7 cellular contexts compared by ENCODE assay signal in the genomic region with DNA sequence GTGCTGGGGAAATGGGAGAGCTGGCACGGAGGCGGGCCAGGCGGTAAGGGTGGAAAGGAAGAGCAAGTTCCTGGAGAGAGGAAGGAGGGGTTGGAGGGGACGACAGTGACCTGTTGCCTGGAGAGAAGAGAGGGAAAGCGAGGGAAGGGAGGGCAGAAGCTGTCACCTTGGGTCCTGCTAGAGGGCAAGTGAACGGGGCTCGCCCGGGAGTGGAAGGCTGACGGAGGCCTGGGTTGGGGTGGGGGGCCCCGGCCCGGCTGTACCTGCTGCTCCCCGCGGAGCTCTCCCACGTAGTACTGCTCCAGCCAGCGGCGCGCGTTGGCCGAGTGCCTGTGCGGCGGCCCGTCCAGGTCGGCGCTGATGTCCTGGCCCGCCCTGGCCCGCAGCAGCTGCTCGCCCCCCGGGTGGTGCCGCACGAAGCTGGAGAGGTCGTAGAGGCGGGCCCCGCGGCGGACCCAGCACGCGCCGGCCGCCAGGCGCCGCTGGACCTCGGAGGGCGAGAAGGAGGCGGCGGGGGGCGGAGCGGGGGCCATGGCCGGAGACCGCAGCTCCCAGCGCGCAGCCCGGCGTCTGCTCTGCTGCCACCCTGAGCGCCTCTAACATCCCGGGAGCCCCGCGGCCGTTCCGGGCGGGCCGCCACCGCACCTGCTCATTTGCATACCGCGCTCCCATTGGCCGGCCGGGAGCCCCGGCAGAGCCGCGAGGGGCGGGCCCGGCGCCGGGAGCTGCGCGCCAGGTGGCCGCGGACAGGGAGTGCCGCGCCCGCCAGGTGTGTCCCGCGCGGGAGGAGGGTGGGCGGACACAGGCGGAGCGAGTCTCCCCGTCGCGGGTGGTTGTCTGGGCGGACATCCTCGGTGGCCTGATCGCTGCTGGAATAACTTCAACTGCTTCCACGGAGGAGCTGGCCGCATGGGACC. TPM values are rescaled to one million over a fixed set of nuclear protein-coding genes. Genes with fewer than 3 reads are reported as not detected.
DNase-seq lines count a peak whose midpoint lies in the region; ATAC-seq, FAIRE-seq and TF ChIP-seq lines count a peak whose summit lies in the region.

A gene with protein sequence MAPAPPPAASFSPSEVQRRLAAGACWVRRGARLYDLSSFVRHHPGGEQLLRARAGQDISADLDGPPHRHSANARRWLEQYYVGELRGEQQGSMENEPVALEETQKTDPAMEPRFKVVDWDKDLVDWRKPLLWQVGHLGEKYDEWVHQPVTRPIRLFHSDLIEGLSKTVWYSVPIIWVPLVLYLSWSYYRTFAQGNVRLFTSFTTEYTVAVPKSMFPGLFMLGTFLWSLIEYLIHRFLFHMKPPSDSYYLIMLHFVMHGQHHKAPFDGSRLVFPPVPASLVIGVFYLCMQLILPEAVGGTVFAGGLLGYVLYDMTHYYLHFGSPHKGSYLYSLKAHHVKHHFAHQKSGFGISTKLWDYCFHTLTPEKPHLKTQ (minus strand): TSS at position 598 of the 917 bp plus-strand sequence. CDS start 65 bp downstream, at position 533.

- H3K4me2 ChIP-seq in mammary epithelial cell (ENCODE audit: insufficient read depth, low read depth, low read length), result peak within 1 kb of the TSS; percentile 99

- peak; percentile 40 for TF ChIP-seq POLR2A in GM18526 (IDR thresholded peaks at IDR 0.05; ENCODE audit: extremely low read depth, insufficient read length)

- no peaks in the 10 kb centered on the region for H4K20me1 ChIP-seq in mammary epithelial cell (ENCODE audit: insufficient read depth, low read length)

- H3K4me1 ChIP-seq in mammary epithelial cell (ENCODE audit: insufficient read depth, low read length) (peaks cover 10% of the 10 kb centered on the region), kidney (ENCODE audit: control insufficient read depth in 1 of 2, insufficient read depth in 1 of 2, low read depth in 1 of 2, low read length in 2 of 2) (peaks cover 3 to 10% of the 10 kb centered on the region in 2 donors)

- intact Hi-C loops in mammary epithelial cell (cut with micrococcal nuclease), result no loop called here
- intact Hi-C loops in kidney (cut with DNase I), result no loop called here

- H3K27me3 ChIP-seq in WERI-Rb-1 (ENCODE audit: insufficient read depth, low read depth, severe bottlenecking) (peaks cover 11% of the 10 kb centered on the region), mammary epithelial cell (ENCODE audit: insufficient read depth, low read length) (no peaks in the 10 kb centered on the region)

- H3K4me3 ChIP-seq in WERI-Rb-1 (ENCODE audit: low read depth, low read length) (peak within 1 kb of the TSS; percentile 42), mammary epithelial cell (replicated peaks in 1 of 3; ENCODE audit: insufficient read depth in 1 of 3, low read depth in 2 of 3, low read length in 3 of 3) (peak within 1 kb of the TSS; percentile 36 to 53 (median 49)), kidney (ENCODE audit: low read length in 2 of 2) (peak within 1 kb of the TSS; percentile 59 to 66)

- no peaks in the 10 kb centered on the region for H3K9me3 ChIP-seq in WERI-Rb-1 (ENCODE audit: severe bottlenecking)
- H3K9me3 ChIP-seq in mammary epithelial cell (replicated peaks; ENCODE audit: insufficient read depth, low read length), result no peaks in the 10 kb centered on the region
- no peaks in the 10 kb centered on the region for H3K9me3 ChIP-seq in kidney (ENCODE audit: control insufficient read depth in 1 of 2, low read length in 2 of 2)

- H3K9ac ChIP-seq in mammary epithelial cell (ENCODE audit: insufficient read depth, low read length) (no peak within 1 kb of the TSS), kidney (ENCODE audit: low read length in 2 of 2) (peak within 1 kb of the TSS; percentile 20 to 73)

- peak within 1 kb of the TSS; percentile 84 for H2AFZ ChIP-seq in mammary epithelial cell (ENCODE audit: low read depth, low read length)

- WGBS in mammary epithelial cell (ENCODE audit: low coverage, missing lambda C conversion rate), result 6% methylated on average over 34 of the region's 94 CpGs

- DNase-seq in NCI-H2029 treated with DMSO at 0.1 percent for 48 hours (lab: John Stamatoyannopoulos, UW) (peak; percentile 6), WERI-Rb-1 (peak; percentile 92), mammary epithelial cell (peak; percentile 85), kidney (peak; percentile 93)
- peak; percentile 19 to 59 for DNase-seq in stimulated activated CD4-positive, alpha-beta T cell treated with anti-CD3 and anti-CD28 coated beads, Interleukin-15, amount 100 ng/mL, for 48 hours (ENCODE audit: low read depth in 2 of 2)

- no peaks in the 10 kb centered on the region for H3K79me2 ChIP-seq in mammary epithelial cell (ENCODE audit: insufficient read depth, low read length)

- ATAC-seq in HG02981 (IDR thresholded peaks at IDR 0.05; ENCODE audit: unreplicated experiment), result peak; percentile 83

- CTCF ChIA-PET in mammary epithelial cell (lab: Charles Lee; ENCODE audit: low non-redundant PET), result no interaction called here

- BruUV-seq in mammary epithelial cell (replicated peaks; lab: Mats Ljungman, UMichigan), result no TSS peak

- H3K36me3 ChIP-seq in WERI-Rb-1 (no peaks in the 10 kb centered on the region), mammary epithelial cell (ENCODE audit: insufficient read depth, low read length) (no peaks in the 10 kb centered on the region), kidney (ENCODE audit: control insufficient read depth in 1 of 2, insufficient read depth in 2 of 2, low read length in 2 of 2) (no peaks in the 10 kb centered on the region)

- TF ChIP-seq CTCF in WERI-Rb-1 (IDR thresholded peaks at IDR 0.05; ENCODE audit: low read depth, low read length) (peak; percentile 50), mammary epithelial cell (conservative IDR thresholded peaks at IDR 0.05 in 1 of 2, IDR thresholded peaks at IDR 0.05 in 1 of 2; ENCODE audit: extremely low read depth in 1 of 2, insufficient read depth in 1 of 2, low read depth in 1 of 2, low read length in 2 of 2) (peak in 1 of 2 donors; percentile 1), kidney (IDR thresholded peaks at IDR 0.05; ENCODE audit: borderline replicate concordance, extremely low read depth, insufficient read depth) (peak; percentile 26)

- dilution Hi-C loops in mammary epithelial cell (cut with HindIII; ENCODE audit: low sequenced_read_pairs), result no loop called here

- no peak within 1 kb of the TSS for H3K27ac ChIP-seq in WERI-Rb-1
- H3K27ac ChIP-seq in mammary epithelial cell (ENCODE audit: insufficient read depth, low read depth, low read length), result no peak within 1 kb of the TSS
- peak within 1 kb of the TSS; percentile 48 to 71 for H3K27ac ChIP-seq in kidney (ENCODE audit: low read depth in 2 of 2, low read length in 2 of 2)

- FAIRE-seq in kidney (lab: Jason Lieb, UNC), result no peak

- in situ Hi-C loops in mammary epithelial cell (cut with MboI; ENCODE audit: low sequenced_read_pairs in 2 of 2), result no loop called here

RNA-seq across cellular contexts. Expression of the gene that starts here (rescaled TPM):
- total RNA-seq in mammary epithelial cell, result not detected
- 0.44 TPM for polyA plus RNA-seq in mammary epithelial cell
- not detected for polyA minus RNA-seq in mammary epithelial cell
- total RNA-seq in kidney, result 4.2 TPM
- polyA plus RNA-seq in kidney (ENCODE audit: insufficient read depth, low read depth, low replicate concordance), result 10.3 TPM

Comparison
In these comparisons a context has a peak if more than half of its experiments do, and no peak if none do; other contexts are left out.
1. Peak in DNase-seq, H3K4me3 ChIP-seq and H3K4me2 ChIP-seq in mammary epithelial cell; RNA of the gene not detected or under 1 TPM.
2. DNase-seq: peak in every context shown above with its lines; median percentile 93 in kidney; 92 in WERI-Rb-1; 85 in mammary epithelial cell; 39 in stimulated activated CD4-positive, alpha-beta T cell treated with anti-CD3 and anti-CD28 coated beads, Interleukin-15, amount 100 ng/mL, for 48 hours; 6 in NCI-H2029 treated with DMSO at 0.1 percent for 48 hours.
3. H3K27ac ChIP-seq: peak in kidney (2 of 2); none in WERI-Rb-1 (single experiment) and mammary epithelial cell (single experiment).
4. Peak in every context shown above with its lines, with median percentiles within 50 percentile points of each other: H3K4me3 ChIP-seq.